ENCODE assay signal across 9 cellular contexts in the genomic region with DNA sequence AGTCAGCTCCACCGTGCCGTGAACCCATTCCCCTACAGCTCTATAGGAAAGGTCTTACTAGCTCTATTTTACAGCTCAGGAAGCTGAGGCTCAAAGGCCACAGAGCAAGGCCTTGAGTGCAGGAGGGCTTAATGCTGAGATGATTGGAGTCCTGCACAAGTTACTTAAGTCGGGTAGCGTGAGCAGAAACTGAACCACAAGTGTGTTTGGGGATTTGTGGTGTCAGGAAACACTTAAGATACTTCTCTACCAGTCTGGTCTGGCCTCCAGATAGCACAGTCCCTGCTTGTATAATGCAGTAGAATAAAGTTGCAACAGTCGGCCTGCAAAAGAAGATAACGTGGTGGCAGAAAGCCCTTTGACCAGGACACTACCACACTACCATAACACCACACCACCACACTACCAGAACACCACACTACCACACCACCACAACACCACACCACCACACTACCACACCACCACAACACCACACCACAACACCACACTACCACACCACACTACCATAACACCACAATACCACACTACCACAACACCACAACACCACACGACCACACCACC.
DNase-seq lines count a peak whose midpoint lies in the region; ATAC-seq and TF ChIP-seq lines count a peak whose summit lies in the region.
"Had no signal": no experiment of that assay in that cellular context is flagged by ENCODE, and none has a peak within 500 bp of the region (broad histone marks: within the 10 kb centered on the region; RNA-seq: fewer than 3 reads in every experiment).

No MANE protein-coding gene starts in this region.

- ATAC-seq in natural killer cell (peak; percentile 17 to 40 (median 24)), sciatic nerve (no peak), HG03439 (IDR thresholded peaks at IDR 0.05; ENCODE audit: unreplicated experiment) (no peak)

- H3K4me2 ChIP-seq in Loucy (ENCODE audit: low read depth, low read length, poor library complexity, severe bottlenecking): peak overlapping the region; percentile 59

- no peaks in the 10 kb centered on the region for H3K9me2 ChIP-seq in Loucy (replicated peaks; ENCODE audit: low read depth, low read length)

- H3K4me3 ChIP-seq in Loucy (ENCODE audit: low read length, poor library complexity, severe bottlenecking): peak overlapping the region; percentile 28
- H3K4me3 ChIP-seq: dorsolateral prefrontal cortex had no signal

- intact Hi-C loops in natural killer cell (cut with micrococcal nuclease) (no loop called here), sciatic nerve (cut with DNase I) (no loop called here)

- H3K4me1 Mint-ChIP-seq in natural killer cell: peaks cover 12 to 22% of the 10 kb centered on the region in 2 donors

- TF ChIP-seq CTCF in Loucy (conservative IDR thresholded peaks at IDR 0.05; ENCODE audit: low read length) (no peak), natural killer cell (IDR thresholded peaks at IDR 0.05) (no peak)

- H3K9me3 ChIP-seq in Loucy (ENCODE audit: insufficient read depth, low read depth, low read length): no peaks in the 10 kb centered on the region

- H3K36me3 ChIP-seq in Loucy (ENCODE audit: insufficient read depth, low read length): no peaks in the 10 kb centered on the region

- no peaks in the 10 kb centered on the region for H3K27me3 ChIP-seq in Loucy (ENCODE audit: insufficient read depth, low read length, poor library complexity, severe bottlenecking)
- H3K27me3 ChIP-seq: dorsolateral prefrontal cortex had no signal

- H3K36me3 Mint-ChIP-seq in natural killer cell: no peaks in the 10 kb centered on the region

- H3K4me1 ChIP-seq in Loucy (ENCODE audit: insufficient read depth, low read length, poor library complexity, severe bottlenecking): peaks cover 61% of the 10 kb centered on the region

- H3K4me3 Mint-ChIP-seq in natural killer cell: peak overlapping the region; percentile 2

- peak overlapping the region; percentile 57 for H3K9ac ChIP-seq in Loucy (ENCODE audit: low read depth, low read length, poor library complexity, severe bottlenecking)

- H3K79me2 ChIP-seq in Loucy (ENCODE audit: insufficient read depth, low read length): peaks cover 7% of the 10 kb centered on the region; the same call in 1 of the 2 replicates

- no peaks in the 10 kb centered on the region for H4K20me1 ChIP-seq in Loucy (ENCODE audit: insufficient read depth, low read length, poor library complexity, severe bottlenecking)

- peaks cover 4% of the 10 kb centered on the region in 2 donors for H3K9me3 Mint-ChIP-seq in natural killer cell

- peak overlapping the region; percentile 75 to 90 for H3K27ac Mint-ChIP-seq in natural killer cell

- peaks cover 21% of the 10 kb centered on the region for H3F3A ChIP-seq in Loucy (ENCODE audit: low read depth)

- peaks cover 0 to 4% of the 10 kb centered on the region in 2 donors for H3K27me3 Mint-ChIP-seq in natural killer cell (ENCODE audit: low read depth in 2 of 2)

- DNase-seq in DMS53 (lab: John Stamatoyannopoulos, UW) (peak; percentile 49), DMS53 treated with DMSO at 0.1 percent for 48 hours (lab: John Stamatoyannopoulos, UW; ENCODE audit: unreplicated experiment) (no peak), astrocyte of the hippocampus (ENCODE audit: low read depth, low spot score) (peak; percentile 51), natural killer cell (no peak), sciatic nerve (ENCODE audit: low spot score) (no peak), NCI-H524 treated with DMSO at 0.1 percent for 48 hours (lab: John Stamatoyannopoulos, UW) (no peak)
- DNase-seq: dorsolateral prefrontal cortex had no signal

- no peak overlapping the region for H2AFZ ChIP-seq in Loucy (ENCODE audit: low read length)

Comparison
In these comparisons a context has a peak if more than half of its experiments do, and no peak if none do; other contexts are left out.
1. DNase-seq: peak in DMS53 (single experiment) and astrocyte of the hippocampus (single experiment); none in DMS53 treated with DMSO at 0.1 percent for 48 hours (single experiment), natural killer cell (single experiment), sciatic nerve (single experiment) and NCI-H524 treated with DMSO at 0.1 percent for 48 hours (single experiment).
2. ATAC-seq: peak in natural killer cell (3 of 3); none in sciatic nerve (single experiment) and HG03439 (single experiment).